Comparison of ENCODE assay signal across 16 cellular contexts in genomic region chr15:41968738-41969137, GRCh38. TPM values are rescaled to one million over a fixed set of nuclear protein-coding genes. Genes with fewer than 3 reads are reported as not detected.
DNase-seq lines count a peak whose midpoint lies in the region; ATAC-seq and TF ChIP-seq lines count a peak whose summit lies in the region.
"Had no signal": no experiment of that assay in that cellular context is flagged by ENCODE, and none has a peak within 500 bp of the region (broad histone marks: within the 10 kb centered on the region; RNA-seq: fewer than 3 reads in every experiment).

No MANE protein-coding gene starts in this region.

- H3K4me3 Mint-ChIP-seq in activated T-helper 17 cell treated with anti-CD3 and anti-CD28 coated beads, Interleukin-2, amount 50 U/mL, for 72 hours = peak overlapping the region; percentile 97
- H3K4me3 Mint-ChIP-seq: GM23338, nephron progenitor cell had no signal

- H3K36me3 ChIP-seq in heart left ventricle (peaks cover 0 to 7% (median 0%) of the 10 kb centered on the region in 9 donors), muscle layer of duodenum (ENCODE audit: control insufficient read depth in 1 of 2, insufficient read depth in 2 of 2, low read length in 2 of 2) (no peaks in the 10 kb centered on the region), transverse colon (no peaks in the 10 kb centered on the region), upper lobe of right lung (no peaks in the 10 kb centered on the region)
- H3K36me3 ChIP-seq: gastroesophageal sphincter had no signal

- TF ChIP-seq CTCF in heart left ventricle (IDR thresholded peaks at IDR 0.05) (no peak), transverse colon (IDR thresholded peaks at IDR 0.05) (no peak), upper lobe of right lung (IDR thresholded peaks at IDR 0.05) (no peak)

- TF ChIP-seq EP300 in transverse colon (IDR thresholded peaks at IDR 0.05; ENCODE audit: low read depth) = no peak

- H3K27ac Mint-ChIP-seq in activated T-helper 17 cell treated with anti-CD3 and anti-CD28 coated beads, Interleukin-2, amount 50 U/mL, for 72 hours = peak overlapping the region; percentile 98
- peak overlapping the region in 1 of 2 donors; percentile 99 for H3K27ac Mint-ChIP-seq in activated naive CD4-positive, alpha-beta T cell treated with anti-CD3 and anti-CD28 coated beads, Interleukin-2, amount 50 U/mL, for 72 hours
- H3K27ac Mint-ChIP-seq: GM23338 had no signal

- H3K9me3 Mint-ChIP-seq in activated T-helper 17 cell treated with anti-CD3 and anti-CD28 coated beads, Interleukin-2, amount 50 U/mL, for 72 hours = no peaks in the 10 kb centered on the region
- no peaks in the 10 kb centered on the region for H3K9me3 Mint-ChIP-seq in activated naive CD4-positive, alpha-beta T cell treated with anti-CD3 and anti-CD28 coated beads, Interleukin-2, amount 50 U/mL, for 72 hours
- H3K9me3 Mint-ChIP-seq: GM23338, nephron progenitor cell had no signal

- H3K4me1 Mint-ChIP-seq in activated T-helper 17 cell treated with anti-CD3 and anti-CD28 coated beads, Interleukin-2, amount 50 U/mL, for 72 hours = peaks cover 50% of the 10 kb centered on the region

- H3K27me3 ChIP-seq in heart left ventricle = no peaks in the 10 kb centered on the region
- H3K27me3 ChIP-seq in muscle layer of duodenum (ENCODE audit: low read depth, low read length) = no peaks in the 10 kb centered on the region
- no peaks in the 10 kb centered on the region for H3K27me3 ChIP-seq in transverse colon
- H3K27me3 ChIP-seq in upper lobe of right lung = no peaks in the 10 kb centered on the region
- H3K27me3 ChIP-seq: gastroesophageal sphincter had no signal

- H3K9me3 ChIP-seq in heart left ventricle = no peaks in the 10 kb centered on the region
- H3K9me3 ChIP-seq in muscle layer of duodenum (ENCODE audit: control insufficient read depth in 1 of 2, low read length in 2 of 2) = no peaks in the 10 kb centered on the region
- H3K9me3 ChIP-seq in transverse colon = no peaks in the 10 kb centered on the region
- no peaks in the 10 kb centered on the region for H3K9me3 ChIP-seq in upper lobe of right lung
- H3K9me3 ChIP-seq: gastroesophageal sphincter, SK-N-SH had no signal

- no peak for DNase-seq in heart left ventricle
- no peak for DNase-seq in left ventricle myocardium superior
- no peak for DNase-seq in transverse colon
- no peak for DNase-seq in activated naive CD4-positive, alpha-beta T cell treated with anti-CD3 and anti-CD28 coated beads, Interleukin-2, amount 50 U/mL, for 72 hours (ENCODE audit: low spot score in 2 of 2)
- no peak for DNase-seq in upper lobe of right lung
- DNase-seq: ACHN; DND-41; effector memory CD4-positive, alpha-beta T cell; NCI-H2081; nephron progenitor cell; SK-N-SH had no signal

- WGBS in heart left ventricle, 4 donors = 84 to 90% (median 87%) methylated on average over 3 of the region's 3 CpGs
- 46 to 66% methylated on average over 3 of the region's 3 CpGs for WGBS in transverse colon (ENCODE audit: low coverage in 1 of 2), 2 donors

- peaks cover 66% of the 10 kb centered on the region for H3K36me3 Mint-ChIP-seq in activated T-helper 17 cell treated with anti-CD3 and anti-CD28 coated beads, Interleukin-2, amount 50 U/mL, for 72 hours (ENCODE audit: low read depth)
- H3K36me3 Mint-ChIP-seq in activated naive CD4-positive, alpha-beta T cell treated with anti-CD3 and anti-CD28 coated beads, Interleukin-2, amount 50 U/mL, for 72 hours = peaks cover 0 to 34% of the 10 kb centered on the region in 2 donors

- H3K27me3 Mint-ChIP-seq in activated T-helper 17 cell treated with anti-CD3 and anti-CD28 coated beads, Interleukin-2, amount 50 U/mL, for 72 hours = no peaks in the 10 kb centered on the region

- peaks cover 21 to 73% (median 63%) of the 10 kb centered on the region in 12 donors for H3K4me1 ChIP-seq in heart left ventricle
- peaks cover 11 to 14% of the 10 kb centered on the region in 2 donors for H3K4me1 ChIP-seq in muscle layer of duodenum (ENCODE audit: control insufficient read depth in 1 of 2, insufficient read depth in 2 of 2, low read length in 2 of 2)
- peaks cover 0 to 77% (median 44%) of the 10 kb centered on the region in 4 donors for H3K4me1 ChIP-seq in transverse colon
- peaks cover 49% of the 10 kb centered on the region for H3K4me1 ChIP-seq in upper lobe of right lung

- no peak for ATAC-seq in heart left ventricle
- ATAC-seq in left ventricle myocardium superior = no peak
- no peak for ATAC-seq in activated T-helper 17 cell treated with anti-CD3 and anti-CD28 coated beads, Interleukin-2, amount 50 U/mL, for 72 hours (replicated peaks)
- ATAC-seq in HG03280 (IDR thresholded peaks at IDR 0.05; ENCODE audit: unreplicated experiment) = no peak
- no peak for ATAC-seq in activated naive CD4-positive, alpha-beta T cell treated with anti-CD3 and anti-CD28 coated beads, Interleukin-2, amount 50 U/mL, for 72 hours
- ATAC-seq in upper lobe of right lung = no peak
- ATAC-seq: gastroesophageal sphincter, GM23338 had no signal

- intact Hi-C loops in heart left ventricle (cut with DNase I) (loop anchor here in 4 of 10 donors (5.0 to 10.0 kb wide), 3 partner anchors 36 to 54 kb away; no protein-coding TSS in a partner anchor), left ventricle myocardium superior (cut with micrococcal nuclease) (no loop called here), transverse colon (cut with DNase I; ENCODE audit: low total_unique reads) (no loop called here), upper lobe of right lung (cut with DNase I) (no loop called here)

- TF ChIP-seq POLR2A in heart left ventricle (IDR thresholded peaks at IDR 0.05) (no peak), transverse colon (IDR thresholded peaks at IDR 0.05) (no peak)

- H3K4me3 ChIP-seq in heart left ventricle (peak overlapping the region in 2 of 12 donors; percentile 85 to 99), muscle layer of duodenum (ENCODE audit: low read depth in 1 of 2, low read length in 2 of 2) (no peak overlapping the region), transverse colon (no peak overlapping the region), upper lobe of right lung (no peak overlapping the region)
- H3K4me3 ChIP-seq: GM23338 had no signal

- H3K27ac ChIP-seq in heart left ventricle = peak overlapping the region in 10 of 12 donors; percentile 8 to 97 (median 92)
- H3K27ac ChIP-seq in muscle layer of duodenum (ENCODE audit: low read length) = peak overlapping the region; percentile 27
- peak overlapping the region; percentile 82 to 96 (median 92) for H3K27ac ChIP-seq in transverse colon
- H3K27ac ChIP-seq in upper lobe of right lung = no peak overlapping the region

- in situ Hi-C loops in transverse colon (cut with MboI; ENCODE audit: low pct_ligation_motif_present in 1 of 4, low pct_unique_long_range_greater_than_20kb in 1 of 4, low sequenced_read_pairs in 3 of 4) = no loop called here

RNA-seq across cellular contexts. Expression of gene EHD4, which starts 3.6 kb away (rescaled TPM):
- total RNA-seq in heart left ventricle = 10 to 100 TPM; 28.2 to 70.8 (median 43.9) TPM
- 10 to 100 TPM; 25.6 to 46.5 TPM for polyA plus RNA-seq in heart left ventricle
- total RNA-seq in left ventricle myocardium superior = 53.5 TPM
- 10 to 100 TPM; 51.0 to 56.3 TPM for total RNA-seq in activated T-helper 17 cell treated with anti-CD3 and anti-CD28 coated beads, Interleukin-2, amount 50 U/mL, for 72 hours
- total RNA-seq in transverse colon = 10 to 100 TPM; 16.9 to 55.4 (median 35.5) TPM
- 10 to 100 TPM; 25.3 to 60.0 TPM for total RNA-seq in activated naive CD4-positive, alpha-beta T cell treated with anti-CD3 and anti-CD28 coated beads, Interleukin-2, amount 50 U/mL, for 72 hours
- total RNA-seq in upper lobe of right lung = 39.5 TPM

RNA-seq across cellular contexts. Expression of gene PLA2G4E, which starts 52.1 kb away (rescaled TPM):
- total RNA-seq in heart left ventricle = 1 to 10 TPM in 1 of 9 donors, under 1 TPM in 3, not detected in 5; 0.05 to 1.1 (median 0.05) TPM
- under 1 TPM in 1 of 2 donors, not detected in 1; 0.01 TPM for polyA plus RNA-seq in heart left ventricle
- total RNA-seq in left ventricle myocardium superior = not detected
- under 1 TPM in 1 of 2 donors, not detected in 1; 0.13 TPM for total RNA-seq in activated T-helper 17 cell treated with anti-CD3 and anti-CD28 coated beads, Interleukin-2, amount 50 U/mL, for 72 hours
- total RNA-seq in transverse colon = under 1 TPM in 1 of 4 donors, not detected in 3; 0.32 TPM
- not detected for total RNA-seq in activated naive CD4-positive, alpha-beta T cell treated with anti-CD3 and anti-CD28 coated beads, Interleukin-2, amount 50 U/mL, for 72 hours
- 1.5 TPM for total RNA-seq in upper lobe of right lung
- total RNA-seq: GM23338 had no signal
- polyA plus RNA-seq: GM23338, SK-N-SH had no signal
